Comparison of ENCODE assay signal across 1 cellular context in the genomic region with DNA sequence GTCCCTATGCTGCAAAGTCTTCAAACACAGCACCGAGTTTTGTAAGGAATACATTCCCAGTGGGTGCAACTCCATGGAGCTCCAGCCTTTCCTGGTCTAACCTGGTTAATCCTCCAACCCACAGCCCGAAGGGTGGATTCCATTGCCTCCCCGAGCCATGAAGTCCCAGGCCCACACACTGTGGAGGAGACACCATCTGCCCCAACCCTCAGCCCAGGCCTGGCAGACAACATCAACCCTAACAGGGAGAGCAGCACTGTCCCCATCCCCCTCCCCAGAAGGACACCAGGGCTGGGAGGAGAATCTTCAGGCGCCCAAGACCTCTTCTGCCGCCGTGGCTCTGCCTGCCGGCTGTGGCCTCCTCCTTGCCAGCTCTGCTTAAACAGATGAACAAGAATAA.
TF ChIP-seq lines count a peak whose summit lies in the region.

No MANE protein-coding gene starts in this region.

TF ChIP-seq in SK-N-SH, 30 proteins besides CTCF, POLR2A, EP300 and RAD21 (continued from another document):
- no peak for TF ChIP-seq RCOR1 (IDR thresholded peaks at IDR 0.05; ENCODE audit: low read length)
- TF ChIP-seq RXRA (IDR thresholded peaks at IDR 0.05; ENCODE audit: borderline replicate concordance, low read depth): no peak
- TF ChIP-seq ELF1 (IDR thresholded peaks at IDR 0.05): no peak
- no peak for TF ChIP-seq FOXM1 (IDR thresholded peaks at IDR 0.05; ENCODE audit: low read depth)
- no peak for TF ChIP-seq POLR2AphosphoS5 (IDR thresholded peaks at IDR 0.05; ENCODE audit: low read depth, low read length)
- TF ChIP-seq, protein P1, sequence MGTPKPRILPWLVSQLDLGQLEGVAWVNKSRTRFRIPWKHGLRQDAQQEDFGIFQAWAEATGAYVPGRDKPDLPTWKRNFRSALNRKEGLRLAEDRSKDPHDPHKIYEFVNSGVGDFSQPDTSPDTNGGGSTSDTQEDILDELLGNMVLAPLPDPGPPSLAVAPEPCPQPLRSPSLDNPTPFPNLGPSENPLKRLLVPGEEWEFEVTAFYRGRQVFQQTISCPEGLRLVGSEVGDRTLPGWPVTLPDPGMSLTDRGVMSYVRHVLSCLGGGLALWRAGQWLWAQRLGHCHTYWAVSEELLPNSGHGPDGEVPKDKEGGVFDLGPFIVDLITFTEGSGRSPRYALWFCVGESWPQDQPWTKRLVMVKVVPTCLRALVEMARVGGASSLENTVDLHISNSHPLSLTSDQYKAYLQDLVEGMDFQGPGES (IDR thresholded peaks at IDR 0.05; ENCODE audit: low read depth, low read length): no peak
- no peak for TF ChIP-seq RFX5 (IDR thresholded peaks at IDR 0.05; ENCODE audit: low read length)
- no peak for TF ChIP-seq GATA2 (CRISPR knock-in tag; IDR thresholded peaks at IDR 0.05)
- TF ChIP-seq TAF1 (IDR thresholded peaks at IDR 0.05; ENCODE audit: borderline replicate concordance, low read depth, low read length): no peak
- TF ChIP-seq ZBTB33 (IDR thresholded peaks at IDR 0.05; ENCODE audit: borderline replicate concordance, low read depth): no peak
